Comparison of ENCODE assay signal across 8 cellular contexts in genomic region chr3:31534036-31534435, GRCh38. TPM values are rescaled to one million over a fixed set of nuclear protein-coding genes. Genes with fewer than 3 reads are reported as not detected.
A peak's percentile ranks its signal among the peaks of the same experiment; 100 is the strongest.
DNase-seq lines count a peak whose midpoint lies in the region; ATAC-seq, FAIRE-seq and TF ChIP-seq lines count a peak whose summit lies in the region.

No MANE protein-coding gene starts in this region.

- no peaks in the 10 kb centered on the region for H3K36me3 Mint-ChIP-seq in GM23338 (ENCODE audit: low read depth)

- H3K4me3 Mint-ChIP-seq in GM23338: no peak overlapping the region; the same call in 2 of the 3 replicates

- peak overlapping the region; percentile 81 for H3K4me3 ChIP-seq in GM23338
- peak overlapping the region; percentile 78 for H3K4me3 ChIP-seq in SJSA1
- peak overlapping the region; percentile 73 to 93 (median 91) for H3K4me3 ChIP-seq in endothelial cell of umbilical vein (replicated peaks in 1 of 3; ENCODE audit: insufficient read depth in 1 of 3, low read depth in 1 of 3, low read length in 3 of 3)
- peak overlapping the region; percentile 85 for H3K4me3 ChIP-seq in neural cell (ENCODE audit: low read length)

- no peak for FAIRE-seq in endothelial cell of umbilical vein (lab: Jason Lieb, UNC)

- H3K4me2 ChIP-seq in GM23338 (peak overlapping the region; percentile 87), endothelial cell of umbilical vein (ENCODE audit: insufficient read depth, low read length) (peak overlapping the region; percentile 100), neural cell (ENCODE audit: low read length) (peak overlapping the region; percentile 86)

- H3K9ac ChIP-seq in endothelial cell of umbilical vein (replicated peaks; ENCODE audit: extremely low read depth, insufficient read depth, low read length): peak overlapping the region; percentile 93
- H3K9ac ChIP-seq in neural cell (ENCODE audit: low read length): peak overlapping the region; percentile 95

- no peak for TF ChIP-seq CTCF in GM23338 (conservative IDR thresholded peaks at IDR 0.05; ENCODE audit: low read depth in 2 of 2)
- TF ChIP-seq CTCF in endothelial cell of umbilical vein (IDR thresholded peaks at IDR 0.05; ENCODE audit: extremely low read depth in 1 of 2, insufficient read depth in 1 of 2, low read depth in 1 of 2, low read length in 2 of 2): no peak
- TF ChIP-seq CTCF in neural cell (IDR thresholded peaks at IDR 0.05; ENCODE audit: poor library complexity, severe bottlenecking): no peak

- CTCF ChIA-PET in endothelial cell of umbilical vein (lab: Charles Lee): interaction anchor here (1.0 to 2.5 kb wide), 4 partner anchors 16 to 402 kb away, joined by 4 to 15 read pairs (median 5); no protein-coding TSS in a partner anchor

- no peak for TF ChIP-seq RAD21 in neural cell (conservative IDR thresholded peaks at IDR 0.05)

- H2AFZ ChIP-seq in GM23338 (no peak overlapping the region), endothelial cell of umbilical vein (ENCODE audit: low read depth, low read length) (no peak overlapping the region), neural cell (ENCODE audit: low read depth, low read length) (no peak overlapping the region)

- H3K27me3 ChIP-seq in GM23338 (ENCODE audit: insufficient read depth) (no peaks in the 10 kb centered on the region), SJSA1 (replicated peaks) (no peaks in the 10 kb centered on the region), endothelial cell of umbilical vein (ENCODE audit: control insufficient read depth in 2 of 2, insufficient read depth in 2 of 2, low read length in 2 of 2) (peaks cover 3% of the 10 kb centered on the region in 2 experiments), neural cell (ENCODE audit: insufficient read depth, low read depth, low read length) (no peaks in the 10 kb centered on the region)

- POLR2A ChIA-PET in endothelial cell of umbilical vein (lab: Charles Lee): no interaction called here

- H4K20me1 ChIP-seq in GM23338 (replicated peaks; ENCODE audit: insufficient read depth): peaks cover 41% of the 10 kb centered on the region
- H4K20me1 ChIP-seq in endothelial cell of umbilical vein (replicated peaks; ENCODE audit: control insufficient read depth, extremely low read depth, insufficient read depth, low read length): peaks cover 5% of the 10 kb centered on the region
- H4K20me1 ChIP-seq in neural cell (ENCODE audit: insufficient read depth): peaks cover 8% of the 10 kb centered on the region

- TF ChIP-seq POLR2A in endothelial cell of umbilical vein (IDR thresholded peaks at IDR 0.05; ENCODE audit: low read depth, low read length): no peak

- peaks cover 57% of the 10 kb centered on the region for H3K79me2 ChIP-seq in GM23338 (replicated peaks; ENCODE audit: insufficient read depth)
- H3K79me2 ChIP-seq in endothelial cell of umbilical vein (ENCODE audit: control insufficient read depth, insufficient read depth, low read length): peaks cover 61% of the 10 kb centered on the region
- peaks cover 54% of the 10 kb centered on the region for H3K79me2 ChIP-seq in neural cell (replicated peaks; ENCODE audit: insufficient read depth, low read length)

- intact Hi-C loops in endothelial cell of umbilical vein (cut with micrococcal nuclease): loop anchor here (5.0 kb wide), 2 partner anchors 428 to 767 kb away; no protein-coding TSS in a partner anchor

- H3K9me1 ChIP-seq in endothelial cell of umbilical vein (replicated peaks; ENCODE audit: control insufficient read depth, extremely low read depth, insufficient read depth, low read length): no peaks in the 10 kb centered on the region

- dilution Hi-C loops in endothelial cell of umbilical vein (cut with MboI; ENCODE audit: extremely low pct_ligation_motif_present, low sequenced_read_pairs): no loop called here

- DNase-seq in AG08396 (ENCODE audit: low spot score) (peak; percentile 12), GM23338 (ENCODE audit: low spot score) (no peak), SJSA1 (ENCODE audit: low read depth in 1 of 2, low spot score in 2 of 2) (peak in 1 of 2 experiments; percentile 4), endothelial cell of umbilical vein (ENCODE audit: low read depth, low spot score) (no peak), T1000 (lab: John Stamatoyannopoulos, UW) (no peak), NCI-H524 treated with DMSO at 0.1 percent for 48 hours (lab: John Stamatoyannopoulos, UW) (no peak)
- no peak for DNase-seq in effector CD8-positive, alpha-beta T cell (lab: John Stamatoyannopoulos, UW)

- TF ChIP-seq EP300 in neural cell (conservative IDR thresholded peaks at IDR 0.05; ENCODE audit: poor library complexity, severe bottlenecking): no peak

- no peak for ATAC-seq in GM23338

- peaks cover 48% of the 10 kb centered on the region for H3K4me1 ChIP-seq in GM23338 (ENCODE audit: insufficient read depth)
- 0 out of 2 replicates have a peak, but pooled peaks cover 10% of the 10 kb centered on the region for H3K4me1 ChIP-seq in SJSA1 (replicated peaks)
- H3K4me1 ChIP-seq in endothelial cell of umbilical vein (ENCODE audit: control insufficient read depth, extremely low read depth, insufficient read depth, low read length): peaks cover 24% of the 10 kb centered on the region

- peaks cover 42% of the 10 kb centered on the region for H3K4me1 Mint-ChIP-seq in GM23338

- 0 out of 2 replicates have a peak overlapping the region, but pooled peaks have one; percentile 80 for H3K27ac Mint-ChIP-seq in GM23338

- H3K9me3 Mint-ChIP-seq in GM23338: no peaks in the 10 kb centered on the region; the same call in 2 of the 3 replicates

- H3K27ac ChIP-seq in GM23338 (ENCODE audit: low read depth) (no peak overlapping the region), SJSA1 (no peak overlapping the region), endothelial cell of umbilical vein (ENCODE audit: insufficient read depth, low read depth, low read length) (no peak overlapping the region), neural cell (ENCODE audit: low read length) (peak overlapping the region; percentile 42)

- H3F3A ChIP-seq in GM23338 (replicated peaks; ENCODE audit: low read depth) (peaks cover 4% of the 10 kb centered on the region; the same call in 1 of the 2 replicates), neural cell (ENCODE audit: insufficient read depth, low read length, poor library complexity, severe bottlenecking) (no peaks in the 10 kb centered on the region)

- H3K9me2 ChIP-seq in GM23338 (ENCODE audit: insufficient read depth): no peaks in the 10 kb centered on the region
- no peaks in the 10 kb centered on the region for H3K9me2 ChIP-seq in neural cell (ENCODE audit: insufficient read depth, low read length)

- H3K27me3 Mint-ChIP-seq in GM23338 (ENCODE audit: insufficient read depth, low read depth, poor library complexity): peaks cover 7% of the 10 kb centered on the region

- H3K36me3 ChIP-seq in GM23338 (ENCODE audit: insufficient read depth) (no peaks in the 10 kb centered on the region), SJSA1 (peaks cover 29% of the 10 kb centered on the region), endothelial cell of umbilical vein (ENCODE audit: control insufficient read depth in 2 of 2, extremely low read depth in 1 of 2, insufficient read depth in 2 of 2, low read length in 2 of 2) (no peaks in the 10 kb centered on the region), neural cell (ENCODE audit: insufficient read depth, low read length) (no peaks in the 10 kb centered on the region)

- H3K9me3 ChIP-seq in SJSA1 (replicated peaks) (no peaks in the 10 kb centered on the region), endothelial cell of umbilical vein (replicated peaks; ENCODE audit: control insufficient read depth, insufficient read depth, low read length) (no peaks in the 10 kb centered on the region), neural cell (ENCODE audit: low read length) (no peaks in the 10 kb centered on the region)

- no TSS peak for BruUV-seq in endothelial cell of umbilical vein (replicated peaks; lab: Mats Ljungman, UMichigan)

TF ChIP-seq in GM23338, 12 proteins besides CTCF, POLR2A, EP300 and RAD21:
- TF ChIP-seq EZH2 (IDR thresholded peaks at IDR 0.05; ENCODE audit: low read depth, unreplicated experiment): no peak

TF ChIP-seq in endothelial cell of umbilical vein, 7 proteins besides CTCF, POLR2A, EP300 and RAD21 (continues in another document):
- no peak for TF ChIP-seq JUN (IDR thresholded peaks at IDR 0.05; ENCODE audit: borderline replicate concordance, insufficient read depth, insufficient read length, low read depth)
- TF ChIP-seq GATA2 (IDR thresholded peaks at IDR 0.05; ENCODE audit: insufficient read depth, insufficient read length, low read depth, low read length): no peak
- no peak for TF ChIP-seq MYC (IDR thresholded peaks at IDR 0.05; ENCODE audit: low read depth, low read length)
- TF ChIP-seq, protein P1, sequence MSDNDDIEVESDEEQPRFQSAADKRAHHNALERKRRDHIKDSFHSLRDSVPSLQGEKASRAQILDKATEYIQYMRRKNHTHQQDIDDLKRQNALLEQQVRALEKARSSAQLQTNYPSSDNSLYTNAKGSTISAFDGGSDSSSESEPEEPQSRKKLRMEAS (IDR thresholded peaks at IDR 0.05; ENCODE audit: insufficient read depth, insufficient read length): no peak
- TF ChIP-seq POLR2AphosphoS5 (IDR thresholded peaks at IDR 0.05; ENCODE audit: insufficient read depth, low read depth, low read length): no peak

TF ChIP-seq in neural cell, 6 proteins besides CTCF, POLR2A, EP300 and RAD21 (continues in another document):
- no peak for TF ChIP-seq MXI1 (conservative IDR thresholded peaks at IDR 0.05; ENCODE audit: poor library complexity, severe bottlenecking)

RNA-seq across cellular contexts. Expression of gene STT3B, which starts 1.3 kb away (rescaled TPM):
- total RNA-seq in GM23338 (2014; rRNA removed; shearing (Covaris generic)): 139 and 167 TPM in 2 replicates
- polyA plus RNA-seq in GM23338 (2016; fragmentation: Nextera tagmentation; extraction: Ambion mirVana): 44.1 and 45.2 TPM in 2 replicates
- total RNA-seq in SJSA1 (2014; rRNA removed; shearing (Covaris generic)): 125 and 172 TPM in 2 replicates
- 113 and 114 TPM in 2 replicates for total RNA-seq in endothelial cell of umbilical vein
- polyA plus RNA-seq in endothelial cell of umbilical vein: 40.2 and 56.4 TPM in 2 replicates
- 48.1 and 49.3 TPM in 2 replicates for polyA plus RNA-seq in endothelial cell of umbilical vein (2011; cell fraction: cytosol; rRNA removed)
- polyA plus RNA-seq in endothelial cell of umbilical vein (2011; cell fraction: nucleus; rRNA removed): 46.4 and 75.4 TPM in 2 replicates
- 71.8 and 85.2 TPM in 2 replicates for polyA plus RNA-seq in endothelial cell of umbilical vein (2012)
- polyA minus RNA-seq in endothelial cell of umbilical vein: 130 and 137 TPM in 2 replicates
- 68.8 TPM for polyA minus RNA-seq in endothelial cell of umbilical vein (2011; cell fraction: cytosol; rRNA and poly(A)+ RNA removed)
- polyA minus RNA-seq in endothelial cell of umbilical vein (2011; cell fraction: nucleus; rRNA and poly(A)+ RNA removed): 104 and 165 TPM in 2 replicates
- polyA plus RNA-seq in neural cell: 84.0 and 100 TPM in 2 replicates
- polyA minus RNA-seq in neural cell: 156 and 170 TPM in 2 replicates
